Comparison of ENCODE assay signal across 32 cellular contexts in genomic region chr12:132068250-132068649, GRCh38.
"Had no signal": no experiment of that assay in that cellular context is flagged by ENCODE, and none has a peak within 500 bp of the region (broad histone marks: within the 10 kb centered on the region; RNA-seq: fewer than 3 reads in every experiment).

No MANE protein-coding gene starts in this region.

- ATAC-seq: activated CD4-positive, alpha-beta T cell treated with anti-CD3 and anti-CD28 coated beads for 36 hours; activated CD8-positive, alpha-beta memory T cell treated with anti-CD3 and anti-CD28 coated beads, Interleukin-2, amount 10 ng/mL, durations not matched to agents 7 days and 5 days; activated CD8-positive, alpha-beta T cell treated with anti-CD3 and anti-CD28 coated beads, Interleukin-2, amount 10 ng/mL, durations not matched to agents 7 days and 5 days; activated naive CD8-positive, alpha-beta T cell treated with anti-CD3 and anti-CD28 coated beads, Interleukin-2, amount 50 U/mL, for 24 hours; body of pancreas; gastroesophageal sphincter had no signal

- H3K27ac Mint-ChIP-seq: activated CD4-positive, alpha-beta memory T cell treated with anti-CD3 and anti-CD28 coated beads for 36 hours; activated CD4-positive, alpha-beta T cell treated with anti-CD3 and anti-CD28 coated beads for 36 hours; activated CD4-positive, alpha-beta T cell treated with anti-CD3 and anti-CD28 coated beads, Interleukin-2, amount 10 ng/mL, durations not matched to agents 24 days and 14 days; activated CD8-positive, alpha-beta memory T cell treated with anti-CD3 and anti-CD28 coated beads, Interleukin-2, amount 10 ng/mL, durations not matched to agents 7 days and 5 days; activated CD8-positive, alpha-beta T cell treated with anti-CD3 and anti-CD28 coated beads, Interleukin-2, amount 10 ng/mL, durations not matched to agents 7 days and 5 days; activated naive CD4-positive, alpha-beta T cell treated with anti-CD3 and anti-CD28 coated beads for 36 hours; activated naive CD4-positive, alpha-beta T cell treated with anti-CD3 and anti-CD28 coated beads, Interleukin-2, amount 50 U/mL, for 24 hours; activated T-helper 1 cell treated with anti-CD3 and anti-CD28 coated beads, Interleukin-12 subunit alpha, Interleukin-12 subunit beta, Interleukin-2, Interleukin-4 antibody, amounts not matched to agents 30 ng/mL and 10 ng/mL and 1 ng/mL, durations not matched to agents 14 hours and 24 hours and 36 hours; activated T-helper 2 cell treated with anti-CD3 and anti-CD28 coated beads, Interferon-gamma antibody, Interleukin-2, Interleukin-4, amounts not matched to agents 10 μg/mL and 5 μg/mL and 100 μg/mL, durations not matched to agents 14 hours and 24 hours and 36 hours had no signal

- H3K27me3 ChIP-seq: adrenal gland, body of pancreas, cardiac muscle cell, colonic mucosa, esophagus squamous epithelium, gastroesophageal sphincter had no signal

- H3K9me3 Mint-ChIP-seq: activated CD4-positive, alpha-beta memory T cell treated with anti-CD3 and anti-CD28 coated beads for 36 hours; activated CD4-positive, alpha-beta T cell treated with anti-CD3 and anti-CD28 coated beads, Interleukin-2, amount 10 ng/mL, durations not matched to agents 24 days and 14 days; activated naive CD4-positive, alpha-beta T cell treated with anti-CD3 and anti-CD28 coated beads for 36 hours; activated naive CD4-positive, alpha-beta T cell treated with anti-CD3 and anti-CD28 coated beads, Interleukin-2, amount 50 U/mL, for 24 hours; activated naive CD8-positive, alpha-beta T cell treated with anti-CD3 and anti-CD28 coated beads for 36 hours; activated naive CD8-positive, alpha-beta T cell treated with anti-CD3 and anti-CD28 coated beads, Interleukin-2, amount 50 U/mL, for 24 hours; activated T-helper 1 cell treated with anti-CD3 and anti-CD28 coated beads, Interleukin-12 subunit alpha, Interleukin-12 subunit beta, Interleukin-2, Interleukin-4 antibody, amounts not matched to agents 30 ng/mL and 10 ng/mL and 1 ng/mL, durations not matched to agents 14 hours and 24 hours and 36 hours; activated T-helper 2 cell treated with anti-CD3 and anti-CD28 coated beads, Interferon-gamma antibody, Interleukin-2, Interleukin-4, amounts not matched to agents 10 μg/mL and 5 μg/mL and 100 μg/mL, durations not matched to agents 14 hours and 24 hours and 36 hours had no signal

- H3K4me3 ChIP-seq: adrenal gland, body of pancreas, cardiac muscle cell, colonic mucosa, esophagus squamous epithelium, gastroesophageal sphincter had no signal

- H3K27ac ChIP-seq: adrenal gland, body of pancreas, cardiac muscle cell, colonic mucosa, epithelial cell of prostate, esophagus squamous epithelium, gastroesophageal sphincter had no signal

- H3K4me1 ChIP-seq: body of pancreas, colonic mucosa, esophagus squamous epithelium, gastroesophageal sphincter had no signal

- FAIRE-seq: endometrium, endothelial cell of umbilical vein had no signal

- H3K4me3 Mint-ChIP-seq: activated CD4-positive, alpha-beta memory T cell treated with anti-CD3 and anti-CD28 coated beads for 36 hours; activated CD4-positive, alpha-beta T cell treated with anti-CD3 and anti-CD28 coated beads for 36 hours; activated CD4-positive, alpha-beta T cell treated with anti-CD3 and anti-CD28 coated beads, Interleukin-2, amount 10 ng/mL, durations not matched to agents 24 days and 14 days; activated CD8-positive, alpha-beta memory T cell treated with anti-CD3 and anti-CD28 coated beads, Interleukin-2, amount 10 ng/mL, durations not matched to agents 7 days and 5 days; activated CD8-positive, alpha-beta T cell treated with anti-CD3 and anti-CD28 coated beads, Interleukin-2, amount 10 ng/mL, durations not matched to agents 7 days and 5 days; activated naive CD4-positive, alpha-beta T cell treated with anti-CD3 and anti-CD28 coated beads for 36 hours; activated naive CD4-positive, alpha-beta T cell treated with anti-CD3 and anti-CD28 coated beads, Interleukin-2, amount 50 U/mL, for 24 hours; activated naive CD8-positive, alpha-beta T cell treated with anti-CD3 and anti-CD28 coated beads for 36 hours; activated naive CD8-positive, alpha-beta T cell treated with anti-CD3 and anti-CD28 coated beads, Interleukin-2, amount 50 U/mL, for 24 hours; activated T-helper 1 cell treated with anti-CD3 and anti-CD28 coated beads, Interleukin-12 subunit alpha, Interleukin-12 subunit beta, Interleukin-2, Interleukin-4 antibody, amounts not matched to agents 30 ng/mL and 10 ng/mL and 1 ng/mL, durations not matched to agents 14 hours and 24 hours and 36 hours had no signal

- H3K27me3 Mint-ChIP-seq: activated CD4-positive, alpha-beta memory T cell treated with anti-CD3 and anti-CD28 coated beads for 36 hours; activated CD4-positive, alpha-beta T cell treated with anti-CD3 and anti-CD28 coated beads for 36 hours; activated CD4-positive, alpha-beta T cell treated with anti-CD3 and anti-CD28 coated beads, Interleukin-2, amount 10 ng/mL, durations not matched to agents 24 days and 14 days; activated CD8-positive, alpha-beta memory T cell treated with anti-CD3 and anti-CD28 coated beads, Interleukin-2, amount 10 ng/mL, durations not matched to agents 7 days and 5 days; activated naive CD4-positive, alpha-beta T cell treated with anti-CD3 and anti-CD28 coated beads, Interleukin-2, amount 50 U/mL, for 24 hours; activated naive CD8-positive, alpha-beta T cell treated with anti-CD3 and anti-CD28 coated beads for 36 hours; activated naive CD8-positive, alpha-beta T cell treated with anti-CD3 and anti-CD28 coated beads, Interleukin-2, amount 50 U/mL, for 24 hours had no signal

- H3K9me3 ChIP-seq: adrenal gland, body of pancreas, colonic mucosa, esophagus squamous epithelium, gastroesophageal sphincter had no signal

- DNase-seq: activated CD4-positive, alpha-beta memory T cell treated with anti-CD3 and anti-CD28 coated beads for 36 hours; activated CD4-positive, alpha-beta T cell treated with anti-CD3 and anti-CD28 coated beads for 36 hours; activated CD4-positive, alpha-beta T cell treated with anti-CD3 and anti-CD28 coated beads, Interleukin-2, amount 10 ng/mL, durations not matched to agents 24 days and 14 days; activated CD4-positive, CD25-positive, alpha-beta regulatory T cell; activated CD4-positive, CD25-positive, alpha-beta regulatory T cell treated with anti-CD3 and anti-CD28 coated beads, Interleukin-2, amount 50 U/mL, for 72 hours; activated CD8-positive, alpha-beta memory T cell treated with anti-CD3 and anti-CD28 coated beads, Interleukin-2, amount 10 ng/mL, durations not matched to agents 7 days and 5 days; activated CD8-positive, alpha-beta memory T cell treated with anti-CD3 and anti-CD28 coated beads, Interleukin-2, amount 50 U/mL, for 4 hours; activated CD8-positive, alpha-beta T cell treated with anti-CD3 and anti-CD28 coated beads, Interleukin-2, amount 10 ng/mL, durations not matched to agents 7 days and 5 days; activated naive CD4-positive, alpha-beta T cell treated with anti-CD3 and anti-CD28 coated beads for 36 hours; activated naive CD8-positive, alpha-beta T cell treated with anti-CD3 and anti-CD28 coated beads for 36 hours; activated naive CD8-positive, alpha-beta T cell treated with anti-CD3 and anti-CD28 coated beads, Interleukin-2, amount 50 U/mL, for 24 hours; activated T-cell treated with anti-CD3 and anti-CD28 coated beads, Interleukin-2, amount 50 U/mL, for 1 hour; activated T-cell treated with anti-CD3 and anti-CD28 coated beads, Interleukin-2, amount 50 U/mL, for 48 hours; amygdala; aorta; body of pancreas; central memory CD4-positive, alpha-beta T cell; cerebellar nuclear complex; colonic mucosa; effector CD8-positive, alpha-beta T cell; esophagus squamous epithelium; foreskin melanocyte; T-helper 2 cell had no signal
